1 cellular context compared by ENCODE assay signal in the genomic region with DNA sequence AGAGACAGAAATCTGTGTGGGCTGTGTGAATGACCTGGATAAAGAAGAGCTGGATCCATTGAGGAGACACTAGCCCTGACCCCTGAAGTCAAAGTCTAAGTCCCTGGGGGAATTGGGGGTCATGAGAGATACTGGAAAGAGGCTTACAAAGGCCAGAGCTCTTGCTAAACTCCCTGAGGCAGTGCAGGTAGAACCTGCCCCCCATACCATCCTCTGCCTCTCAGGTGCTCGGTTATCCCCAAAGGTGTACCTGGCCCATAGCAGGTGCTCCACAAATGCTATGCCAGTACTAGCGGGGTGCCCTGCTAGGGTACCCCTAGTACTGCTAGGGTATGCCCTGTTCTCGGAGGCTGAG.
TF ChIP-seq lines count a peak whose summit lies in the region.

No MANE protein-coding gene starts in this region.

TF ChIP-seq in GM12878, 131 proteins besides CTCF, POLR2A, EP300 and RAD21:
- TF ChIP-seq NFXL1 (IDR thresholded peaks at IDR 0.05; ENCODE audit: borderline replicate concordance), result no peak
- no peak for TF ChIP-seq JUNB (IDR thresholded peaks at IDR 0.05)
- no peak for TF ChIP-seq SUPT20H (IDR thresholded peaks at IDR 0.05; ENCODE audit: borderline replicate concordance, control insufficient read depth, low read depth, low read length)
- TF ChIP-seq ZZZ3 (IDR thresholded peaks at IDR 0.05; ENCODE audit: control insufficient read depth, insufficient read length, low read depth), result no peak
- no peak for TF ChIP-seq HDAC6 (IDR thresholded peaks at IDR 0.05; ENCODE audit: unreplicated experiment)
- TF ChIP-seq SP1 (IDR thresholded peaks at IDR 0.05; ENCODE audit: low read depth, low read length), result no peak
- no peak for TF ChIP-seq SMC3 (IDR thresholded peaks at IDR 0.05; ENCODE audit: borderline replicate concordance, low read length)
- TF ChIP-seq FOXK2 (IDR thresholded peaks at IDR 0.05), result no peak
- TF ChIP-seq EZH2 (IDR thresholded peaks at IDR 0.05; ENCODE audit: borderline replicate concordance, control insufficient read depth, low read depth, low read length), result no peak
- TF ChIP-seq NRF1 (conservative IDR thresholded peaks at IDR 0.05; ENCODE audit: low read depth, low read length), result no peak
